ENCODE assay signal across 1 cellular context in the genomic region with DNA sequence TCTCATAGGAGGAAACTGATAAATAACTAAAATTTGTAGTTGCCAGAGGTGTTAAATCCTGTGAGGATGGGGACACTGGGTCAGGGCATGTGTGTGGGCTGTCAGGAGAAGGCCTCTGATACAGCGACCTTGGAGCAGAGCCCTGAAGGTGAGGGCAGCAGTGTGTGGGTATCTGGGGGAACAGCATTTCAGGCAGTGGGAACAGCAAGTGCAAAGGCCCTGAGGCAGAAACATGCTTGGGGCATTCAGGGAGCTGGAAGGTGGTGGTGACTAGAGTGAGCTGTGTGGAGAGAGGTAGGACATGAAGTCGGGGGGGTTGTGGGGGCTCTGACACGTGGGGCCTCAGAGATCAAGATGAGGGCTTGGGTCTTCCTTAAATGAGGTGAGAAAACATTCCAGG.
A peak's percentile ranks its signal among the peaks of the same experiment; 100 is the strongest.
TF ChIP-seq lines count a peak whose summit lies in the region.

No MANE protein-coding gene starts in this region.

TF ChIP-seq in WTC11, 78 proteins besides CTCF, POLR2A, EP300 and RAD21 (continued from another document):
- TF ChIP-seq GTF2I (CRISPR knock-in tag; conservative IDR thresholded peaks at IDR 0.05): peak; percentile 73; the same call in 1 of the 2 replicates
- no peak for TF ChIP-seq NR2C2 (CRISPR knock-in tag; IDR thresholded peaks at IDR 0.05)
- TF ChIP-seq TP53 (CRISPR knock-in tag; IDR thresholded peaks at IDR 0.05): no peak
TF ChIP-seq in WTC11: peak in this region for 1.
